ENCODE assay signal across 21 cellular contexts in the genomic region with DNA sequence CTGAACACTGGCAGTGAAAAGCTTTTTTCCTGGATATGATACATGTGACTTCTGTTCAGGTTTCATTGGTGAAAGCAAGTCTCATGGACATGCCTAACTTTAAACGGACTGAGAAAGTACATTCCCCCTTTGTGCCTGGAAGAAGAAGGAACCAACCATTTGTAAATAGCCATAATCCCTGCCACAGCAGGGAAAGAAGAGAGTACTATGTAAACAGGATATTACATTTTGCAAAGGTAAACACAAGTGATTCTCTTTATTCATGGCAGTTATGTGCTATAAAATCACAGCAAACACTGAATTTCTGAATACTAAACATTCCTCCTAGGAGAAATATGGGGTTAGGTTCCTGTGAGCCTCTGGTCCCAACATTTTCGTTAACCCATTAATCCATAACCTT. TPM values are rescaled to one million over a fixed set of nuclear protein-coding genes. Genes with fewer than 3 reads are reported as not detected.
DNase-seq lines count a peak whose midpoint lies in the region; ATAC-seq, FAIRE-seq and TF ChIP-seq lines count a peak whose summit lies in the region.
"Had no signal": no experiment of that assay in that cellular context is flagged by ENCODE, and none has a peak within 500 bp of the region (broad histone marks: within the 10 kb centered on the region; RNA-seq: fewer than 3 reads in every experiment).

No MANE protein-coding gene starts in this region.

- H3K27ac Mint-ChIP-seq in HFFc6 (peak overlapping the region; percentile 79), osteocyte (ENCODE audit: unreplicated experiment) (no peak overlapping the region)

- POLR2A ChIA-PET in HepG2 (lab: Yijun Ruan, JAX): no interaction called here

- H3K9me3 Mint-ChIP-seq in HFFc6: no peaks in the 10 kb centered on the region
- H3K9me3 Mint-ChIP-seq in osteocyte (ENCODE audit: unreplicated experiment): no peaks in the 10 kb centered on the region

- no peaks in the 10 kb centered on the region for H3K79me2 ChIP-seq in HepG2 (ENCODE audit: insufficient read depth, low read length)

- H4K20me1 ChIP-seq in HepG2 (ENCODE audit: insufficient read depth, low read length): no peaks in the 10 kb centered on the region

- FAIRE-seq in HepG2 (lab: Jason Lieb, UNC): no peak
- FAIRE-seq: GM12878 had no signal

- peaks cover 15% of the 10 kb centered on the region for H3K36me3 Mint-ChIP-seq in HFFc6 (ENCODE audit: low read depth)
- no peaks in the 10 kb centered on the region for H3K36me3 Mint-ChIP-seq in osteocyte (ENCODE audit: unreplicated experiment)

- H3K9ac ChIP-seq in HepG2 (ENCODE audit: insufficient read depth, low read depth, low read length): no peak overlapping the region
- H3K9ac ChIP-seq: GM23248 had no signal

- H3K27ac ChIP-seq in HepG2 (ENCODE audit: extremely low read length, insufficient read depth, low read length) (no peak overlapping the region), right lobe of liver (no peak overlapping the region), VCaP (peak overlapping the region; percentile 18), urinary bladder (ENCODE audit: low read depth) (peak overlapping the region; percentile 18)
- H3K27ac ChIP-seq: GM23248 had no signal

- ATAC-seq in HepG2 (no peak), right lobe of liver (no peak), GM21423 (IDR thresholded peaks at IDR 0.05; ENCODE audit: unreplicated experiment) (no peak), HG02610 (IDR thresholded peaks at IDR 0.05; ENCODE audit: unreplicated experiment) (no peak)
- ATAC-seq: GM12878 had no signal

- no peak for TF ChIP-seq CTCF in HepG2 (CRISPR knock-in tag; IDR thresholded peaks at IDR 0.05)
- TF ChIP-seq CTCF in right lobe of liver (IDR thresholded peaks at IDR 0.05): no peak
- no peak for TF ChIP-seq CTCF in HFFc6 (IDR thresholded peaks at IDR 0.05)
- TF ChIP-seq CTCF in VCaP (conservative IDR thresholded peaks at IDR 0.05): no peak
- no peak for TF ChIP-seq CTCF in osteocyte (IDR thresholded peaks at IDR 0.05)

- no peak overlapping the region for H2AFZ ChIP-seq in HepG2 (ENCODE audit: low read length)
- H2AFZ ChIP-seq: GM23248 had no signal

- H3K27me3 ChIP-seq in HepG2 (ENCODE audit: control insufficient read depth in 1 of 2, insufficient read depth in 2 of 2, low read length in 2 of 2): no peaks in the 10 kb centered on the region; a peak in 1 of 5 replicates
- no peaks in the 10 kb centered on the region for H3K27me3 ChIP-seq in right lobe of liver

- in situ Hi-C loops in HepG2 (cut with HindIII; ENCODE audit: extremely low pct_ligation_motif_present, low pct_unique_long_range_greater_than_20kb): no loop called here

- H3K4me2 ChIP-seq in HepG2 (ENCODE audit: low read depth, low read length): no peak overlapping the region

- no peaks in the 10 kb centered on the region for H3K36me3 ChIP-seq in HepG2 (replicated peaks in 1 of 2; ENCODE audit: control insufficient read depth in 1 of 2, insufficient read depth in 2 of 2, low read length in 2 of 2)
- H3K36me3 ChIP-seq in right lobe of liver: no peaks in the 10 kb centered on the region
- no peaks in the 10 kb centered on the region for H3K36me3 ChIP-seq in urinary bladder (ENCODE audit: insufficient read depth)

- BruUV-seq in HepG2 (replicated peaks; lab: Mats Ljungman, UMichigan): no TSS peak

- H3K4me1 ChIP-seq in HepG2 (ENCODE audit: insufficient read depth, low read length) (peaks cover 12% of the 10 kb centered on the region), right lobe of liver (peaks cover 0 to 7% (median 0%) of the 10 kb centered on the region in 4 donors), urinary bladder (ENCODE audit: insufficient read depth) (no peaks in the 10 kb centered on the region)

- H3K27me3 Mint-ChIP-seq in HFFc6 (ENCODE audit: insufficient read depth): no peaks in the 10 kb centered on the region
- H3K27me3 Mint-ChIP-seq in osteocyte (ENCODE audit: unreplicated experiment): no peaks in the 10 kb centered on the region

- H3K4me3 Mint-ChIP-seq in HFFc6 (no peak overlapping the region), osteocyte (ENCODE audit: unreplicated experiment) (no peak overlapping the region)

- TF ChIP-seq EP300 in HepG2 (IDR thresholded peaks at IDR 0.05; ENCODE audit: low read depth in 2 of 2, low read length in 2 of 2): no peak
- TF ChIP-seq EP300 in HepG2 (CRISPR knock-in tag; IDR thresholded peaks at IDR 0.05; ENCODE audit: borderline replicate concordance): no peak

- H3K9me3 ChIP-seq in HepG2 (ENCODE audit: low read length) (no peaks in the 10 kb centered on the region), right lobe of liver (peaks cover 0 to 5% (median 0%) of the 10 kb centered on the region in 4 donors)

- H3K4me1 Mint-ChIP-seq in HFFc6 (ENCODE audit: low read depth) (peaks cover 82% of the 10 kb centered on the region), osteocyte (ENCODE audit: unreplicated experiment) (peaks cover 19% of the 10 kb centered on the region)

- no peak for TF ChIP-seq RAD21 in HepG2 (CRISPR knock-in tag; IDR thresholded peaks at IDR 0.05)

- intact Hi-C loops in HepG2 (cut with micrococcal nuclease; ENCODE audit: unreplicated experiment) (no loop called here), right lobe of liver (cut with DNase I) (no loop called here)

- DNase-seq in HepG2 (ENCODE audit: low spot score) (no peak), right lobe of liver (no peak), HFFc6 (no peak), osteocyte (ENCODE audit: extremely low spot score, unreplicated experiment) (no peak)
- DNase-seq: ACHN, DMS 273 treated with DMSO at 0.1 percent for 48 hours, EL, GM23248, KBM-7, MV-4-11, NCI-H187 treated with DMSO at 0.1 percent for 48 hours, NCI-H2171, NCI-H446 treated with DMSO at 0.1 percent for 48 hours, RPMI8226, SW 1271, T-helper 2 cell had no signal

- no peak overlapping the region for H3K4me3 ChIP-seq in HepG2 (replicated peaks in 1 of 3; ENCODE audit: insufficient read depth in 1 of 3, low read depth in 2 of 3, low read length in 3 of 3)
- no peak overlapping the region for H3K4me3 ChIP-seq in right lobe of liver
- no peak overlapping the region for H3K4me3 ChIP-seq in urinary bladder (ENCODE audit: low read depth, low read length)
- H3K4me3 ChIP-seq: GM12878, GM23248 had no signal

- TF ChIP-seq POLR2A in HepG2 (IDR thresholded peaks at IDR 0.05; ENCODE audit: insufficient read depth in 1 of 2, low read depth in 2 of 2, low read length in 2 of 2) (no peak), right lobe of liver (IDR thresholded peaks at IDR 0.05) (no peak)

- CTCF ChIA-PET in HepG2 (lab: Yijun Ruan, JAX; ENCODE audit: low intra/inter-chr PET ratio, low total read pairs): no interaction called here

- 37% methylated on average over 2 of the region's 2 CpGs for WGBS in HepG2 (ENCODE audit: low lambda C conversion rate)
- 44% methylated on average over 2 of the region's 2 CpGs for WGBS in right lobe of liver (ENCODE audit: insufficient coverage, low coverage, low lambda C conversion rate, missing lambda C conversion rate)
- 72% methylated on average over 2 of the region's 2 CpGs for WGBS in urinary bladder

TF ChIP-seq in HepG2, 621 proteins besides CTCF, POLR2A, EP300 and RAD21 (continues in another document):
- no peak for TF ChIP-seq GPBP1L1 (CRISPR knock-in tag; IDR thresholded peaks at IDR 0.05)

RNA-seq across cellular contexts. Expression of gene PRICKLE2, which starts 46.8 kb away (rescaled TPM):
- total RNA-seq in HepG2 (2016; rRNA removed; fragmentation: Illumina TruSeq; extraction: Trizol) (0.04 and 0.07 TPM in 2 replicates), right lobe of liver (1 to 10 TPM; 2.4 to 4.4 (median 3.3) TPM), urinary bladder (89.7 TPM), osteocyte (24.7 and 25.2 TPM in 2 replicates)
- not detected in 2 replicates for total RNA-seq in HepG2 (2016; cell fraction: cytosol; rRNA removed; fragmentation: Illumina TruSeq; extraction: Trizol; ENCODE audit: low read depth)
- total RNA-seq in HepG2 (2016; cell fraction: insoluble cytoplasmic fraction; rRNA removed; fragmentation: Illumina TruSeq; extraction: Trizol): 0.02 and 0.04 TPM in 2 replicates
- 0.06 TPM in 1 of 2 replicates, not detected in the other for total RNA-seq in HepG2 (2016; cell fraction: membrane; rRNA removed; fragmentation: Illumina TruSeq; extraction: Trizol)
- total RNA-seq in HepG2 (2016; cell fraction: nucleus; rRNA removed; fragmentation: Illumina TruSeq; extraction: Trizol): 0.22 and 0.87 TPM in 2 replicates
- polyA plus RNA-seq in HepG2 (2011; rRNA removed) (0.01 TPM in 2 replicates), urinary bladder (22.4 TPM)
- 0.01 and 0.03 TPM in 2 replicates for polyA plus RNA-seq in HepG2 (2011; cell fraction: cytosol; rRNA removed)
- polyA plus RNA-seq in HepG2 (2011; cell fraction: nucleus; rRNA removed): 0.02 and 0.16 TPM in 2 replicates
- 0.07 TPM in 1 of 2 replicates, not detected in the other for polyA plus RNA-seq in HepG2 (2012)
- polyA plus RNA-seq in HepG2 (2016; cell fraction: cytosol; fragmentation: Illumina TruSeq; extraction: Trizol; ENCODE audit: low read depth): not detected in 2 replicates
- not detected in 2 replicates for polyA plus RNA-seq in HepG2 (2016; cell fraction: insoluble cytoplasmic fraction; fragmentation: Illumina TruSeq; extraction: Trizol; ENCODE audit: low read depth)
- not detected in 2 replicates for polyA plus RNA-seq in HepG2 (2016; cell fraction: membrane; fragmentation: Illumina TruSeq; extraction: Trizol; ENCODE audit: low read depth)
- 0.12 TPM in 1 of 2 replicates, not detected in the other for polyA plus RNA-seq in HepG2 (2016; cell fraction: nucleus; fragmentation: Illumina TruSeq; extraction: Trizol; ENCODE audit: insufficient read depth, low read depth)
- polyA minus RNA-seq in HepG2 (2011; rRNA and poly(A)+ RNA removed; ENCODE audit: low replicate concordance): 0.09 and 0.20 TPM in 2 replicates
- not detected in 2 replicates for polyA minus RNA-seq in HepG2 (2011; cell fraction: cytosol; rRNA and poly(A)+ RNA removed)
- polyA minus RNA-seq in HepG2 (2011; cell fraction: nucleus; rRNA and poly(A)+ RNA removed): under 0.01 TPM in 1 of 2 replicates, not detected in the other
- total RNA-seq in HFFc6 (2021; fragmentation: NEBNext Ultra II Directional; extraction: Animal tissue kit (Norgen Biotek cat#: 25700)): 10 to 100 TPM; 14.0 to 21.7 (median 18.4) TPM

Comparison
In these comparisons a context has a peak if more than half of its experiments do, and no peak if none do; other contexts are left out.
1. H3K27ac ChIP-seq: peak in VCaP (single experiment) and urinary bladder (single experiment); none in HepG2 (single experiment) and right lobe of liver (0 of 3).